8 cellular contexts compared by ENCODE assay signal in the genomic region with DNA sequence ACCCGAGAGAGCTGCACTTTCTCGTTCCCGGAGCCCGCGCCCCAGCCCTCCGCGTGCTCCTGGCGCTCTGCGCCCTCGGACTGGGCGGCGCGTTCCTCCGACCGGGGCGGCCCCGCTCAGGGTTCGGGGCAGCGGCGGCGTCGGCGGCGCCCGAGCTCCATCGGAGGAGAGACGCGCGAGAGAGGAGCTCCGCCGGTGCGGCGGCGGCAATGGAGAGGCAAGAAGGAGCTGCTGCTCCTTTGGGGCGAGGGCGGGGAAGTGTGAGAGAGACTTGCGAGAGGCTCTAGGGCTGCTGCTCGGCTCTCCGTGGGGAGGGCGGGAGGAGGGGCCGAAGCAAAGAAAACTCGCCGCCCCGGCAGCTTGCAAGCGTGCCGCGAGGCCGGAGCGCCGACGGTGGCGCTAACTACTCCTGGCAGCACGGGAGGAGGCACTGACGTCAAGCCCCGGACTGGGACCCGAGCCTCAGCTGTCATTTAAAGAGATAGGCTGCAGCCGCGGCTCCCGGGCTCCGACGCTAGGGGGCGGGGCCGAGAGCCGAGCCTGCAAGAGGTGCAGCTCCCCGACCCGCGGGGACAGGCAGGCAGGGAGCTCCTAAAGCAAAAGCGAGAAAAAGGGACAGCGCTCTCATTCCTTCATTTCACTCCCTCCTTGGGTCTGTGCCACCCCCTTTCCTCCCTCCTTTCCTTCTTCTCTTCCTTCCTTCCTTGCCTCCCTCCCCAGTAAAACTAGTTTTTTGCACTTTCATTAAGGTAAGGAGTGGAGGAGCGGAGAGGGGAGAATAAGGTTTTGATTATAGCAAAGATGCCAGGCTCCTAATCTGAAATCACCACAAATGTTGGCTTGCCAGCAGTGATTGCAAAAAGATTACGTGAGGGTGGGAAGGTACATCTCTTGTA. TPM values are rescaled to one million over a fixed set of nuclear protein-coding genes. Genes with fewer than 3 reads are reported as not detected.
A peak's percentile ranks its signal among the peaks of the same experiment; 100 is the strongest.
DNase-seq lines count a peak whose midpoint lies in the region; ATAC-seq, FAIRE-seq and TF ChIP-seq lines count a peak whose summit lies in the region.

Gene KCTD8, minus strand, starts transcription at position 262 of the 896 bp plus-strand sequence.

- H3K4me1 ChIP-seq in endothelial cell of umbilical vein (ENCODE audit: control insufficient read depth, extremely low read depth, insufficient read depth, low read length) (peaks cover 10% of the 10 kb centered on the region), mesendoderm (ENCODE audit: control insufficient read depth, low read depth, low read length) (no peaks in the 10 kb centered on the region)

- H3K23ac ChIP-seq in mesendoderm (ENCODE audit: low read length): peak within 1 kb of the TSS; percentile 94

- H3K9ac ChIP-seq in endothelial cell of umbilical vein (replicated peaks; ENCODE audit: extremely low read depth, insufficient read depth, low read length) (no peak within 1 kb of the TSS), mesendoderm (ENCODE audit: low read length) (peak within 1 kb of the TSS; percentile 76)

- dilution Hi-C loops in endothelial cell of umbilical vein (cut with MboI; ENCODE audit: extremely low pct_ligation_motif_present, low sequenced_read_pairs): no loop called here

- peak within 1 kb of the TSS; percentile 62 for H3K4me3 Mint-ChIP-seq in activated CD8-positive, alpha-beta T cell treated with anti-CD3 and anti-CD28 coated beads for 36 hours

- peaks cover 37% of the 10 kb centered on the region for H3K27me3 Mint-ChIP-seq in activated CD8-positive, alpha-beta T cell treated with anti-CD3 and anti-CD28 coated beads for 36 hours

- H3K79me1 ChIP-seq in mesendoderm (ENCODE audit: low read length): no peaks in the 10 kb centered on the region

- FAIRE-seq in endothelial cell of umbilical vein (lab: Jason Lieb, UNC): peak; percentile 88

- H3K9me3 Mint-ChIP-seq in activated CD8-positive, alpha-beta T cell treated with anti-CD3 and anti-CD28 coated beads for 36 hours: no peaks in the 10 kb centered on the region

- intact Hi-C loops in activated CD8-positive, alpha-beta T cell treated with anti-CD3 and anti-CD28 coated beads for 36 hours (cut with micrococcal nuclease): no loop called here
- intact Hi-C loops in endothelial cell of umbilical vein (cut with micrococcal nuclease): loop anchor here (2.0 to 10.0 kb wide), 4 partner anchors 276 to 672 kb away; partner anchors contain the start of gene GNPDA2

- no peak within 1 kb of the TSS for H4K5ac ChIP-seq in mesendoderm (ENCODE audit: low read length)

- DNase-seq in AG20443 (ENCODE audit: low spot score) (peak; percentile 84), NCI-H226 (peak; percentile 91), endothelial cell of umbilical vein (ENCODE audit: low read depth, low spot score) (peak; percentile 78), mesendoderm (peak; percentile 99)
- peak; percentile 83 for DNase-seq in activated CD8-positive, alpha-beta T cell treated with anti-CD3 and anti-CD28 coated beads for 36 hours
- peak; percentile 25 for DNase-seq in stimulated activated CD8-positive, alpha-beta memory T cell treated with anti-CD3 and anti-CD28 coated beads, Interleukin-15, amount 100 ng/mL, for 24 hours (ENCODE audit: low read depth)

- H3K27me3 ChIP-seq in endothelial cell of umbilical vein (ENCODE audit: control insufficient read depth in 2 of 2, insufficient read depth in 2 of 2, low read length in 2 of 2) (peaks cover 25 to 66% of the 10 kb centered on the region in 2 experiments), mesendoderm (ENCODE audit: insufficient read depth, low read length, poor library complexity) (no peaks in the 10 kb centered on the region)

- no peak within 1 kb of the TSS for H2AK5ac ChIP-seq in mesendoderm (ENCODE audit: low read length)

- POLR2A ChIA-PET in activated CD8-positive, alpha-beta T cell treated with anti-CD3 and anti-CD28 coated beads for 36 hours (lab: Charles Lee): interaction anchor here (0.6 kb wide), 1 partner anchor 129 kb away, joined by 3 read pairs; no protein-coding TSS in a partner anchor
- POLR2A ChIA-PET in endothelial cell of umbilical vein (lab: Charles Lee): no interaction called here

- no peak within 1 kb of the TSS for H3K4ac ChIP-seq in mesendoderm (ENCODE audit: low read depth, low read length)

- no peaks in the 10 kb centered on the region for H3K36me3 ChIP-seq in endothelial cell of umbilical vein (ENCODE audit: control insufficient read depth in 2 of 2, extremely low read depth in 1 of 2, insufficient read depth in 2 of 2, low read length in 2 of 2)
- no peaks in the 10 kb centered on the region for H3K36me3 ChIP-seq in mesendoderm (ENCODE audit: control insufficient read depth, insufficient read depth, low read length)

- H3K9me3 ChIP-seq in endothelial cell of umbilical vein (replicated peaks; ENCODE audit: control insufficient read depth, insufficient read depth, low read length): no peaks in the 10 kb centered on the region

- no TSS peak for BruUV-seq in endothelial cell of umbilical vein (replicated peaks; lab: Mats Ljungman, UMichigan)

- H3K4me2 ChIP-seq in endothelial cell of umbilical vein (ENCODE audit: insufficient read depth, low read length) (peak within 1 kb of the TSS; percentile 66), mesendoderm (ENCODE audit: low read length) (peak within 1 kb of the TSS; percentile 75)

- no peaks in the 10 kb centered on the region for H4K20me1 ChIP-seq in endothelial cell of umbilical vein (replicated peaks; ENCODE audit: control insufficient read depth, extremely low read depth, insufficient read depth, low read length)

- H3K36me3 Mint-ChIP-seq in activated CD8-positive, alpha-beta T cell treated with anti-CD3 and anti-CD28 coated beads for 36 hours (ENCODE audit: low read depth): no peaks in the 10 kb centered on the region

- H3K56ac ChIP-seq in mesendoderm (ENCODE audit: low read length): peak within 1 kb of the TSS; percentile 89

- WGBS in mesendoderm (ENCODE audit: extremely low coverage, insufficient coverage, low lambda C conversion rate): no CpG with 5 or more reads among the region's 71 CpGs

- H2AFZ ChIP-seq in endothelial cell of umbilical vein (ENCODE audit: low read depth, low read length): peak within 1 kb of the TSS; percentile 92

- CTCF ChIA-PET in activated CD8-positive, alpha-beta T cell treated with anti-CD3 and anti-CD28 coated beads for 36 hours (lab: Charles Lee): interaction anchor here (0.8 to 1.6 kb wide), 16 partner anchors 10 to 1936 kb away, joined by 3 to 8 read pairs (median 3); no protein-coding TSS in a partner anchor
- CTCF ChIA-PET in endothelial cell of umbilical vein (lab: Charles Lee): interaction anchor here (0.7 to 2.2 kb wide), 17 partner anchors 10 to 1317 kb away, joined by 3 to 10 read pairs (median 4); partner anchors contain the start of gene GUF1

- H3K4me3 ChIP-seq in endothelial cell of umbilical vein (replicated peaks in 1 of 3; ENCODE audit: insufficient read depth in 1 of 3, low read depth in 1 of 3, low read length in 3 of 3) (peak within 1 kb of the TSS in 2 of 3 experiments; percentile 30 to 36), mesendoderm (ENCODE audit: low read length) (peak within 1 kb of the TSS; percentile 59)

- H3K4me1 Mint-ChIP-seq in activated CD8-positive, alpha-beta T cell treated with anti-CD3 and anti-CD28 coated beads for 36 hours (ENCODE audit: low read depth): peaks cover 12% of the 10 kb centered on the region

- H3K27ac Mint-ChIP-seq in activated CD8-positive, alpha-beta T cell treated with anti-CD3 and anti-CD28 coated beads for 36 hours: no peak within 1 kb of the TSS

- H3K18ac ChIP-seq in mesendoderm (ENCODE audit: low read length): peak within 1 kb of the TSS; percentile 25

- peak; percentile 96 for ATAC-seq in GM19023 (IDR thresholded peaks at IDR 0.05; ENCODE audit: unreplicated experiment)
- peak; percentile 97 for ATAC-seq in HG03159 (IDR thresholded peaks at IDR 0.05; ENCODE audit: unreplicated experiment)
- peak; percentile 95 for ATAC-seq in activated CD8-positive, alpha-beta T cell treated with anti-CD3 and anti-CD28 coated beads for 36 hours

- peak; percentile 64 for TF ChIP-seq CTCF in activated CD8-positive, alpha-beta T cell treated with anti-CD3 and anti-CD28 coated beads for 36 hours (IDR thresholded peaks at IDR 0.05)
- peak; percentile 73 to 83 for TF ChIP-seq CTCF in endothelial cell of umbilical vein (IDR thresholded peaks at IDR 0.05; ENCODE audit: extremely low read depth in 1 of 2, insufficient read depth in 1 of 2, low read depth in 1 of 2, low read length in 2 of 2)

- H3K9me1 ChIP-seq in endothelial cell of umbilical vein (replicated peaks; ENCODE audit: control insufficient read depth, extremely low read depth, insufficient read depth, low read length): no peaks in the 10 kb centered on the region

- TF ChIP-seq POLR2A in endothelial cell of umbilical vein (IDR thresholded peaks at IDR 0.05; ENCODE audit: low read depth, low read length): no peak

- no peak within 1 kb of the TSS for H4K8ac ChIP-seq in mesendoderm (ENCODE audit: low read depth, low read length)

- no peak within 1 kb of the TSS for H2BK120ac ChIP-seq in mesendoderm (ENCODE audit: low read depth, low read length)

- H3K27ac ChIP-seq in endothelial cell of umbilical vein (ENCODE audit: insufficient read depth, low read depth, low read length) (no peak within 1 kb of the TSS), mesendoderm (ENCODE audit: low read depth, low read length) (peak within 1 kb of the TSS; percentile 66)

- no peaks in the 10 kb centered on the region for H3K79me2 ChIP-seq in endothelial cell of umbilical vein (ENCODE audit: control insufficient read depth, insufficient read depth, low read length)
- no peaks in the 10 kb centered on the region for H3K79me2 ChIP-seq in mesendoderm (ENCODE audit: control insufficient read depth, insufficient read depth, low read length)

- no peak within 1 kb of the TSS for H2BK15ac ChIP-seq in mesendoderm (replicated peaks; ENCODE audit: low read depth)

- no peak within 1 kb of the TSS for H2BK5ac ChIP-seq in mesendoderm (ENCODE audit: low read length)

TF ChIP-seq in endothelial cell of umbilical vein, 7 proteins besides CTCF, POLR2A, EP300 and RAD21 (continues in another document):
- TF ChIP-seq EZH2 (IDR thresholded peaks at IDR 0.05; ENCODE audit: borderline replicate concordance, low read depth, low read length, severe bottlenecking): peak; percentile 25

RNA-seq across cellular contexts. Expression of gene KCTD8, which starts in this region (rescaled TPM):
- not detected for total RNA-seq in activated CD8-positive, alpha-beta T cell treated with anti-CD3 and anti-CD28 coated beads for 36 hours
- total RNA-seq in endothelial cell of umbilical vein: 0.80 and 0.88 TPM in 2 replicates
- polyA plus RNA-seq in endothelial cell of umbilical vein: 0.36 and 0.60 TPM in 2 replicates
- polyA plus RNA-seq in endothelial cell of umbilical vein (2011; cell fraction: cytosol; rRNA removed): 0.34 and 0.37 TPM in 2 replicates
- 0.49 and 1.6 TPM in 2 replicates for polyA plus RNA-seq in endothelial cell of umbilical vein (2011; cell fraction: nucleus; rRNA removed)
- polyA plus RNA-seq in endothelial cell of umbilical vein (2012): not detected in 2 replicates
- 0.51 and 0.75 TPM in 2 replicates for polyA minus RNA-seq in endothelial cell of umbilical vein
- not detected for polyA minus RNA-seq in endothelial cell of umbilical vein (2011; cell fraction: cytosol; rRNA and poly(A)+ RNA removed)
- polyA minus RNA-seq in endothelial cell of umbilical vein (2011; cell fraction: nucleus; rRNA and poly(A)+ RNA removed): 1.7 and 6.9 TPM in 2 replicates
- polyA plus RNA-seq in mesendoderm (2013, experiment 1 of 2): 1.1 TPM
- 1.4 TPM for polyA plus RNA-seq in mesendoderm (2013, experiment 2 of 2)

Comparison
In these comparisons a context has a peak if more than half of its experiments do, and no peak if none do; other contexts are left out.
1. Peak in DNase-seq and ATAC-seq in activated CD8-positive, alpha-beta T cell treated with anti-CD3 and anti-CD28 coated beads for 36 hours; RNA of the gene not detected or under 1 TPM.
2. DNase-seq: peak in every context shown above with its lines; median percentile 99 in mesendoderm; 91 in NCI-H226; 84 in AG20443; 83 in activated CD8-positive, alpha-beta T cell treated with anti-CD3 and anti-CD28 coated beads for 36 hours; 78 in endothelial cell of umbilical vein; 25 in stimulated activated CD8-positive, alpha-beta memory T cell treated with anti-CD3 and anti-CD28 coated beads, Interleukin-15, amount 100 ng/mL, for 24 hours.